In the genomic region with DNA sequence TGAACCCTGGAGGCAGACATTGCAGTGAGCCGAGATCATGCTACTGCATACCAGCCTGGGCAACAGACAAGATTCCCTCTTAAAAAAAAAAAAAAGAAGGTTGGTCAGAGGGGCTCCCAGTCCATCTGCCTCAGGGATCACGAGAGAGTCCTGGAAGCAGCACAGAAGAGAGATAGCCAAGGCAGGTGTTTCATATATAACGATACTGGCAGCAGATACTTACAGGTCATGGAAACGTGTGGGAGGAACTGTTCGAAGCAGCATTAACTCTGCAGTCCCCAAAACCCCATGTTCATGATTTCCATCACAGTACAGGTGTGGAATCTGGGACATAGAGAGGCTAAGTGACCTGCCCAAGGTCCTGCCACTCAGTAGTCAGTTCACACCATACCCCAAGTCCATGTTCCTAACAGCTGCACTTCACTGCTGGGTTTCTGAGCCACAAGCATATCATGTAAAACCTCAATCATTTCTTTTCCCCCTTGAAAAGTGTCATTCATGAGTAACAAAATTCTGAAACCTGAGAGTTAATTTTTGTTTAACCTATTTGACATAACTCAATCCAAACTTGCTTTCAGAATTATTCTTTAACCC, we compare ENCODE assay signal across 1 cellular context.
TF ChIP-seq lines count a peak whose summit lies in the region.

No MANE protein-coding gene starts in this region.

TF ChIP-seq in HepG2, 621 proteins besides CTCF, POLR2A, EP300 and RAD21:
- TF ChIP-seq U2AF1 (optimal IDR thresholded peaks at IDR 0.05; ENCODE audit: low read depth, low read length) (no peak), ZNF354B (CRISPR knock-in tag; IDR thresholded peaks at IDR 0.05) (no peak), SP1 (IDR thresholded peaks at IDR 0.05) (no peak), SP1 (CRISPR knock-in tag; IDR thresholded peaks at IDR 0.05) (no peak), ZC3H13 (CRISPR knock-in tag; IDR thresholded peaks at IDR 0.05) (0 out of 2 replicates have a peak, but pooled peaks have one; percentile 10), RBM22 (optimal IDR thresholded peaks at IDR 0.05; ENCODE audit: low read length) (peak; percentile 47), HCFC1 (IDR thresholded peaks at IDR 0.05; ENCODE audit: low read depth, low read length) (no peak), BHLHE40 (IDR thresholded peaks at IDR 0.05; ENCODE audit: low read length) (no peak), NCOR1 (IDR thresholded peaks at IDR 0.05; ENCODE audit: borderline replicate concordance, low read length) (no peak), ZNF570 (CRISPR knock-in tag; IDR thresholded peaks at IDR 0.05; ENCODE audit: borderline replicate concordance) (no peak), ZNF496 (CRISPR knock-in tag; IDR thresholded peaks at IDR 0.05; ENCODE audit: insufficient replicate concordance) (no peak), MTA3 (CRISPR knock-in tag; IDR thresholded peaks at IDR 0.05) (no peak), ZBTB21 (CRISPR knock-in tag; IDR thresholded peaks at IDR 0.05) (no peak), ZBTB42 (CRISPR knock-in tag; IDR thresholded peaks at IDR 0.05) (no peak), ZNF501 (CRISPR knock-in tag; IDR thresholded peaks at IDR 0.05) (no peak)
- TF ChIP-seq, protein P1, sequence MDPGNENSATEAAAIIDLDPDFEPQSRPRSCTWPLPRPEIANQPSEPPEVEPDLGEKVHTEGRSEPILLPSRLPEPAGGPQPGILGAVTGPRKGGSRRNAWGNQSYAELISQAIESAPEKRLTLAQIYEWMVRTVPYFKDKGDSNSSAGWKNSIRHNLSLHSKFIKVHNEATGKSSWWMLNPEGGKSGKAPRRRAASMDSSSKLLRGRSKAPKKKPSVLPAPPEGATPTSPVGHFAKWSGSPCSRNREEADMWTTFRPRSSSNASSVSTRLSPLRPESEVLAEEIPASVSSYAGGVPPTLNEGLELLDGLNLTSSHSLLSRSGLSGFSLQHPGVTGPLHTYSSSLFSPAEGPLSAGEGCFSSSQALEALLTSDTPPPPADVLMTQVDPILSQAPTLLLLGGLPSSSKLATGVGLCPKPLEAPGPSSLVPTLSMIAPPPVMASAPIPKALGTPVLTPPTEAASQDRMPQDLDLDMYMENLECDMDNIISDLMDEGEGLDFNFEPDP (CRISPR knock-in tag; conservative IDR thresholded peaks at IDR 0.05), result no peak
